In genomic region chr20:51597389-51598231, GRCh38 we compare ENCODE assay signal across 8 cellular contexts.
"Had no signal": no experiment of that assay in that cellular context is flagged by ENCODE, and none has a peak within 500 bp of the region (broad histone marks: within the 10 kb centered on the region; RNA-seq: fewer than 3 reads in every experiment).

No MANE protein-coding gene starts in this region.

- H3K4me3 ChIP-seq: sigmoid colon, stomach, thyroid gland had no signal

- H3K9me3 ChIP-seq: sigmoid colon, stomach, thyroid gland had no signal

- H3K27ac Mint-ChIP-seq: natural killer cell, progenitor cell of endocrine pancreas had no signal

- H3K27ac ChIP-seq: sigmoid colon, stomach, thyroid gland had no signal

- H3K36me3 Mint-ChIP-seq: natural killer cell had no signal

- H3K4me1 ChIP-seq: thyroid gland had no signal

- H3K9me3 Mint-ChIP-seq: natural killer cell had no signal

- ATAC-seq: natural killer cell had no signal

- DNase-seq: activated effector memory CD4-positive, alpha-beta T cell treated with anti-CD3 and anti-CD28 coated beads, Interleukin-2, amount 50 U/mL, for 16 hours; foreskin melanocyte; natural killer cell; sigmoid colon; stimulated activated CD4-positive, alpha-beta T cell treated with anti-CD3 and anti-CD28 coated beads, Interleukin-2, amount 100 ng/mL, for 48 hours; stomach; thyroid gland had no signal

- H3K27me3 Mint-ChIP-seq: progenitor cell of endocrine pancreas had no signal

- H3K27me3 ChIP-seq: sigmoid colon, stomach, thyroid gland had no signal

- H3K4me3 Mint-ChIP-seq: natural killer cell had no signal
